2 cellular contexts compared by ENCODE assay signal in genomic region chr17:32859857-32860525, GRCh38.
TF ChIP-seq lines count a peak whose summit lies in the region.

No MANE protein-coding gene starts in this region.

TF ChIP-seq in HEK293, 187 proteins besides CTCF, POLR2A, EP300 and RAD21:
- no peak for TF ChIP-seq OVOL3 (tag by site-specific recombination; IDR thresholded peaks at IDR 0.05)
- peak; percentile 97 for TF ChIP-seq PRDM10 (tag by site-specific recombination; IDR thresholded peaks at IDR 0.05)

TF ChIP-seq in K562, 482 proteins besides CTCF, POLR2A, EP300 and RAD21 (continues in another document):
- 0 out of 4 replicates have a peak, but pooled peaks of 1 of the 2 experiments have one; percentile 11 for TF ChIP-seq MCM7 (IDR thresholded peaks at IDR 0.05)
- TF ChIP-seq ZNF584 (CRISPR knock-in tag; IDR thresholded peaks at IDR 0.05; ENCODE audit: low read depth) = 0 out of 2 replicates have a peak, but pooled peaks have one; percentile 33
- no peak for TF ChIP-seq MLX (CRISPR knock-in tag; conservative IDR thresholded peaks at IDR 0.05)
- TF ChIP-seq XRCC5 (IDR thresholded peaks at IDR 0.05; ENCODE audit: low read depth, low read length) = 0 out of 2 replicates have a peak, but pooled peaks have one; percentile 21
- TF ChIP-seq TCF3 (CRISPR knock-in tag; IDR thresholded peaks at IDR 0.05) = peak; percentile 84
- peak; percentile 75; the same call in 1 of the 2 replicates for TF ChIP-seq BCOR (IDR thresholded peaks at IDR 0.05)
- peak; percentile 90 for TF ChIP-seq CBFA2T2 (conservative IDR thresholded peaks at IDR 0.05)
- peak; percentile 77 for TF ChIP-seq ZNF766 (CRISPR knock-in tag; conservative IDR thresholded peaks at IDR 0.05)
- TF ChIP-seq UBTF (IDR thresholded peaks at IDR 0.05; ENCODE audit: borderline replicate concordance in 1 of 2, low read depth in 2 of 2, low read length in 2 of 2) = no peak
- TF ChIP-seq HIVEP1 (CRISPR knock-in tag; IDR thresholded peaks at IDR 0.05) = no peak
- TF ChIP-seq ETV6 (IDR thresholded peaks at IDR 0.05; ENCODE audit: borderline replicate concordance in 1 of 2, low read depth in 2 of 2, low read length in 1 of 2) = 0 out of 4 replicates have a peak, but pooled peaks of 1 of the 2 experiments have one; percentile 3
- TF ChIP-seq ETV6 (CRISPR knock-in tag; IDR thresholded peaks at IDR 0.05; ENCODE audit: borderline replicate concordance) = no peak
- TF ChIP-seq FOXK2 (conservative IDR thresholded peaks at IDR 0.05 in 1 of 2, IDR thresholded peaks at IDR 0.05 in 1 of 2; ENCODE audit: low read depth in 2 of 2) = peak; percentile 68 to 94
- TF ChIP-seq FOXA3 (CRISPR knock-in tag; conservative IDR thresholded peaks at IDR 0.05 in 1 of 2, IDR thresholded peaks at IDR 0.05 in 1 of 2) = no peak
- TF ChIP-seq ZNF232 (CRISPR knock-in tag; IDR thresholded peaks at IDR 0.05) = no peak
- TF ChIP-seq MCM3 (IDR thresholded peaks at IDR 0.05) = no peak
- TF ChIP-seq THRAP3 (IDR thresholded peaks at IDR 0.05; ENCODE audit: borderline replicate concordance) = no peak
- TF ChIP-seq E2F3 (CRISPR knock-in tag; IDR thresholded peaks at IDR 0.05) = no peak
- peak; percentile 26 for TF ChIP-seq RBM25 (IDR thresholded peaks at IDR 0.05; ENCODE audit: low read depth, low read length, severe bottlenecking)
- peak; percentile 52; the same call in 1 of the 2 replicates for TF ChIP-seq FOXM1 (IDR thresholded peaks at IDR 0.05; ENCODE audit: low read depth)
- no peak for TF ChIP-seq FOXM1 (CRISPR knock-in tag; IDR thresholded peaks at IDR 0.05; ENCODE audit: low read depth)
- no peak for TF ChIP-seq ZC3H8 (IDR thresholded peaks at IDR 0.05)
- TF ChIP-seq EP400 (IDR thresholded peaks at IDR 0.05) = peak; percentile 59; the same call in 1 of the 2 replicates
- no peak for TF ChIP-seq ELF1 (tag; IDR thresholded peaks at IDR 0.05)
- no peak for TF ChIP-seq FUS (optimal IDR thresholded peaks at IDR 0.05; ENCODE audit: low read depth, low read length)
- TF ChIP-seq SRF (CRISPR knock-in tag; IDR thresholded peaks at IDR 0.05) = 0 out of 4 replicates have a peak, but pooled peaks of 1 of the 2 experiments have one; percentile 23
- TF ChIP-seq ZBTB11 (CRISPR knock-in tag; IDR thresholded peaks at IDR 0.05) = 0 out of 6 replicates have a peak, but pooled peaks of 1 of the 3 experiments have one; percentile 49
- TF ChIP-seq DMBX1 (CRISPR knock-in tag; IDR thresholded peaks at IDR 0.05; ENCODE audit: borderline replicate concordance) = 0 out of 2 replicates have a peak, but pooled peaks have one; percentile 32
- no peak for TF ChIP-seq ZNF41 (CRISPR knock-in tag; conservative IDR thresholded peaks at IDR 0.05)
- TF ChIP-seq ESRRA (IDR thresholded peaks at IDR 0.05; ENCODE audit: borderline replicate concordance, low read depth) = peak; percentile 86
- TF ChIP-seq NFIC (IDR thresholded peaks at IDR 0.05) = peak; percentile 61; the same call in 1 of the 2 replicates
- TF ChIP-seq HMBOX1 (IDR thresholded peaks at IDR 0.05) = peak; percentile 87
- TF ChIP-seq NRF1 (conservative IDR thresholded peaks at IDR 0.05 in 1 of 2, IDR thresholded peaks at IDR 0.05 in 1 of 2) = 0 out of 4 replicates have a peak, but pooled peaks of 1 of the 2 experiments have one; percentile 21
- peak; percentile 80 for TF ChIP-seq TAL1 (IDR thresholded peaks at IDR 0.05)
- TF ChIP-seq PHF21A (IDR thresholded peaks at IDR 0.05; ENCODE audit: borderline replicate concordance, low read depth) = peak; percentile 54; the same call in 1 of the 2 replicates
- no peak for TF ChIP-seq HNRNPUL1 (IDR thresholded peaks at IDR 0.05; ENCODE audit: low read length)
- no peak for TF ChIP-seq SREBF2 (CRISPR knock-in tag; IDR thresholded peaks at IDR 0.05)
- TF ChIP-seq MECOM (CRISPR knock-in tag; IDR thresholded peaks at IDR 0.05) = peak; percentile 54; the same call in 1 of the 2 replicates
- TF ChIP-seq STAT5B (CRISPR knock-in tag; IDR thresholded peaks at IDR 0.05) = no peak
- TF ChIP-seq CXXC5 (CRISPR knock-in tag; IDR thresholded peaks at IDR 0.05) = peak; percentile 23
- TF ChIP-seq TSHZ1 (CRISPR knock-in tag; IDR thresholded peaks at IDR 0.05) = no peak
- peak; percentile 46; the same call in 1 of the 2 replicates for TF ChIP-seq CREM (IDR thresholded peaks at IDR 0.05; ENCODE audit: low read depth)
- TF ChIP-seq ID3 (CRISPR knock-in tag; IDR thresholded peaks at IDR 0.05) = no peak
- TF ChIP-seq ID3 (tag; IDR thresholded peaks at IDR 0.05) = peak; percentile 32; the same call in 1 of the 2 replicates
- peak; percentile 66; the same call in 1 of the 2 replicates for TF ChIP-seq CTBP1 (IDR thresholded peaks at IDR 0.05; ENCODE audit: borderline replicate concordance)
- 0 out of 2 replicates have a peak, but pooled peaks have one; percentile 28 for TF ChIP-seq ZEB2 (IDR thresholded peaks at IDR 0.05)
- TF ChIP-seq GABPA (tag; conservative IDR thresholded peaks at IDR 0.05; ENCODE audit: low read depth) = peak; percentile 23
- 0 out of 2 replicates have a peak, but pooled peaks have one; percentile 38 for TF ChIP-seq ELF4 (CRISPR knock-in tag; IDR thresholded peaks at IDR 0.05)
- peak; percentile 49; the same call in 1 of the 2 replicates for TF ChIP-seq SMARCA5 (IDR thresholded peaks at IDR 0.05)
- TF ChIP-seq KHSRP (IDR thresholded peaks at IDR 0.05) = no peak
- no peak for TF ChIP-seq IFI16 (CRISPR knock-in tag; IDR thresholded peaks at IDR 0.05)
- TF ChIP-seq SIX5 (IDR thresholded peaks at IDR 0.05; ENCODE audit: borderline replicate concordance in 1 of 2, insufficient read depth in 1 of 2, low read depth in 1 of 2, low read length in 2 of 2) = no peak
- TF ChIP-seq TEAD1 (CRISPR knock-in tag; IDR thresholded peaks at IDR 0.05) = 0 out of 4 replicates have a peak, but pooled peaks of 1 of the 2 experiments have one; percentile 18
- peak; percentile 57; the same call in 1 of the 2 replicates for TF ChIP-seq STAT5A (IDR thresholded peaks at IDR 0.05; ENCODE audit: borderline replicate concordance, low read length)
- peak; percentile 61; the same call in 1 of the 2 replicates for TF ChIP-seq ZKSCAN8 (CRISPR knock-in tag; IDR thresholded peaks at IDR 0.05)
- peak; percentile 60 for TF ChIP-seq MTA2 (IDR thresholded peaks at IDR 0.05; ENCODE audit: low read depth)
- TF ChIP-seq PRDM10 (IDR thresholded peaks at IDR 0.05; ENCODE audit: partially characterized antibody) = peak; percentile 98
- peak; percentile 55; the same call in 1 of the 2 replicates for TF ChIP-seq NCOA1 (IDR thresholded peaks at IDR 0.05; ENCODE audit: low read depth)
- peak; percentile 94 for TF ChIP-seq LEF1 (IDR thresholded peaks at IDR 0.05)
